21 cellular contexts compared by ENCODE assay signal in genomic region chr1:160166459-160166858, GRCh38. TPM values are rescaled to one million over a fixed set of nuclear protein-coding genes. Genes with fewer than 3 reads are reported as not detected.
DNase-seq lines count a peak whose midpoint lies in the region; ATAC-seq, FAIRE-seq and TF ChIP-seq lines count a peak whose summit lies in the region.
"Had no signal": no experiment of that assay in that cellular context is flagged by ENCODE, and none has a peak within 500 bp of the region (broad histone marks: within the 10 kb centered on the region; RNA-seq: fewer than 3 reads in every experiment).

No MANE protein-coding gene starts in this region.

- FAIRE-seq in H1 (lab: Jason Lieb, UNC), result no peak
- FAIRE-seq: A204.1 had no signal

- no peaks in the 10 kb centered on the region for H3K36me3 Mint-ChIP-seq in activated naive CD8-positive, alpha-beta T cell treated with anti-CD3 and anti-CD28 coated beads for 36 hours
- H3K36me3 Mint-ChIP-seq in activated naive CD8-positive, alpha-beta T cell treated with anti-CD3 and anti-CD28 coated beads, Interleukin-2, amount 50 U/mL, for 24 hours (ENCODE audit: low read depth), result no peaks in the 10 kb centered on the region
- H3K36me3 Mint-ChIP-seq: CD4-positive, CD25-positive, alpha-beta regulatory T cell; IgD-negative memory B cell had no signal

- no peaks in the 10 kb centered on the region for H3K9me3 ChIP-seq in H1 (ENCODE audit: insufficient read depth in 2 of 2, low read depth in 1 of 2, low read length in 1 of 2)

- H3K79me1 ChIP-seq in H1 (ENCODE audit: low read depth, low read length), result no peaks in the 10 kb centered on the region

- no peak overlapping the region for H3K4me3 ChIP-seq in H1 (ENCODE audit: extremely low read depth in 1 of 4, insufficient read depth in 2 of 4, low read depth in 3 of 4, low read length in 4 of 4)

- H4K8ac ChIP-seq in H1 (ENCODE audit: extremely low read depth, insufficient read depth, low read length), result no peak overlapping the region

- peak overlapping the region; percentile 17; the same call in 1 of the 2 replicates for H2AK5ac ChIP-seq in H1 (ENCODE audit: low read depth, low read length)

- peak overlapping the region; percentile 86; the same call in 1 of the 2 replicates for H2BK12ac ChIP-seq in H1 (ENCODE audit: low read depth, low read length)

- 90% methylated on average over 12 of the region's 12 CpGs; no CpG with 5 or more reads in 1 of the 2 experiments for WGBS in H1 (ENCODE audit: extremely low coverage in 1 of 2, insufficient coverage in 1 of 2, insufficient read length in 1 of 2, insufficient replicate concordance in 2 of 2, low coverage in 1 of 2, low lambda C conversion rate in 2 of 2, missing lambda C conversion rate in 1 of 2), 2 experiments

- H3K9ac ChIP-seq in H1 (replicated peaks in 1 of 4; ENCODE audit: extremely low read depth in 1 of 4, low read depth in 3 of 4, low read length in 3 of 4), result no peak overlapping the region

- peaks cover 0 to 2% (median 0%) of the 10 kb centered on the region in 4 experiments; a peak in 1 of 7 replicates for H3K27me3 ChIP-seq in H1 (replicated peaks in 1 of 4; ENCODE audit: control insufficient read depth in 3 of 4, extremely low read depth in 1 of 4, insufficient read depth in 3 of 4, low read length in 3 of 4)

- no peaks in the 10 kb centered on the region for H3K9me3 Mint-ChIP-seq in activated naive CD8-positive, alpha-beta T cell treated with anti-CD3 and anti-CD28 coated beads for 36 hours
- H3K9me3 Mint-ChIP-seq in activated naive CD8-positive, alpha-beta T cell treated with anti-CD3 and anti-CD28 coated beads, Interleukin-2, amount 50 U/mL, for 24 hours, result no peaks in the 10 kb centered on the region
- H3K9me3 Mint-ChIP-seq: CD4-positive, CD25-positive, alpha-beta regulatory T cell; IgD-negative memory B cell had no signal

- no peak for DNase-seq in activated naive CD8-positive, alpha-beta T cell treated with anti-CD3 and anti-CD28 coated beads for 36 hours
- no peak for DNase-seq in activated naive CD8-positive, alpha-beta T cell treated with anti-CD3 and anti-CD28 coated beads, Interleukin-2, amount 50 U/mL, for 24 hours
- DNase-seq in H1 (ENCODE audit: low read depth in 1 of 2, low spot score in 2 of 2) (no peak), posterior cingulate gyrus (peak in 6 of 10 donors; percentile 16 to 87 (median 43))
- DNase-seq: CD4-positive, CD25-positive, alpha-beta regulatory T cell; GOT3; Karpas-422; NCI-H1105 treated with DMSO at 0.1 percent for 48 hours; NCI-H2081 treated with DMSO at 0.1 percent for 48 hours; NCI-H2171 treated with DMSO at 0.1 percent for 48 hours; NCI-H524 treated with DMSO at 0.1 percent for 48 hours; NCI-H82 had no signal

- H3K4me1 ChIP-seq in H1 (replicated peaks in 1 of 4; ENCODE audit: control insufficient read depth in 3 of 4, insufficient read depth in 4 of 4, low read length in 3 of 4), result peaks cover 6 to 21% (median 17%) of the 10 kb centered on the region in 4 experiments; a peak in 5 of 7 replicates

- no peak overlapping the region for H3K27ac ChIP-seq in H1 (ENCODE audit: low read depth, low read length)

- no peak overlapping the region for H2BK120ac ChIP-seq in H1 (replicated peaks; ENCODE audit: low read depth, low read length)

- no peak overlapping the region for H3K18ac ChIP-seq in H1 (ENCODE audit: extremely low read depth, low read length)

- H4K5ac ChIP-seq in H1 (ENCODE audit: insufficient read length, low read depth, low read length), result no peak overlapping the region

- no peaks in the 10 kb centered on the region for H4K20me1 ChIP-seq in H1 (replicated peaks in 1 of 2; ENCODE audit: control insufficient read depth in 1 of 2, insufficient read depth in 2 of 2, low read length in 2 of 2)

- H4K91ac ChIP-seq in H1 (replicated peaks; ENCODE audit: insufficient read length, low read length), result peak overlapping the region; percentile 76

- no peak overlapping the region for H3K4me2 ChIP-seq in H1 (ENCODE audit: insufficient read depth in 1 of 2, low read depth in 2 of 2, low read length in 2 of 2)

- no peak overlapping the region for H3K4me3 Mint-ChIP-seq in activated naive CD8-positive, alpha-beta T cell treated with anti-CD3 and anti-CD28 coated beads for 36 hours
- no peak overlapping the region for H3K4me3 Mint-ChIP-seq in activated naive CD8-positive, alpha-beta T cell treated with anti-CD3 and anti-CD28 coated beads, Interleukin-2, amount 50 U/mL, for 24 hours
- H3K4me3 Mint-ChIP-seq: CD4-positive, CD25-positive, alpha-beta regulatory T cell; IgD-negative memory B cell had no signal

- POLR2A ChIA-PET in H1 (lab: Charles Lee; ENCODE audit: partially characterized antibody), result interaction anchor here (0.7 to 11.8 kb wide), 6 partner anchors 15 to 95 kb away, joined by 3 to 107 read pairs (median 4); partner anchors contain the start of genes DCAF8 and PEA15

- no peak for TF ChIP-seq CTCF in H1 (IDR thresholded peaks at IDR 0.05; ENCODE audit: control extremely low read depth in 1 of 3, insufficient read depth in 1 of 3, low read depth in 1 of 3, low read length in 3 of 3)

- peak overlapping the region; percentile 87; the same call in 1 of the 2 replicates for H2BK5ac ChIP-seq in H1 (ENCODE audit: low read depth, low read length)

- peak overlapping the region; percentile 1 for H3K27ac Mint-ChIP-seq in activated naive CD8-positive, alpha-beta T cell treated with anti-CD3 and anti-CD28 coated beads for 36 hours
- no peak overlapping the region for H3K27ac Mint-ChIP-seq in activated naive CD8-positive, alpha-beta T cell treated with anti-CD3 and anti-CD28 coated beads, Interleukin-2, amount 50 U/mL, for 24 hours
- H3K27ac Mint-ChIP-seq: CD4-positive, CD25-positive, alpha-beta regulatory T cell; IgD-negative memory B cell had no signal

- no peak for TF ChIP-seq POLR2A in H1 (IDR thresholded peaks at IDR 0.05; ENCODE audit: control extremely low read depth in 1 of 2, low read depth in 2 of 2, low read length in 2 of 2)

- H3K23me2 ChIP-seq in H1 (ENCODE audit: low read depth, low read length), result peaks cover 3% of the 10 kb centered on the region; the same call in 1 of the 2 replicates

- H3K4ac ChIP-seq in H1 (replicated peaks; ENCODE audit: insufficient read length, low read depth, low read length), result no peak overlapping the region

- H3K36me3 ChIP-seq in H1 (ENCODE audit: control insufficient read depth in 2 of 4, insufficient read depth in 4 of 4, low read length in 3 of 4), result no peaks in the 10 kb centered on the region

- H3K23ac ChIP-seq in H1 (ENCODE audit: insufficient read length), result no peak overlapping the region

- H2AFZ ChIP-seq in H1 (ENCODE audit: low read length), result no peak overlapping the region

- H2BK20ac ChIP-seq in H1 (ENCODE audit: low read length), result peak overlapping the region; percentile 56

- TF ChIP-seq RAD21 in H1 (IDR thresholded peaks at IDR 0.05 in 1 of 2, conservative IDR thresholded peaks at IDR 0.05 in 1 of 2; ENCODE audit: low read depth in 2 of 2, low read length in 2 of 2), result no peak

- peak overlapping the region; percentile 96 for H2BK15ac ChIP-seq in H1 (ENCODE audit: low read length)

- H3K4me1 Mint-ChIP-seq in activated naive CD8-positive, alpha-beta T cell treated with anti-CD3 and anti-CD28 coated beads for 36 hours, result peaks cover 27% of the 10 kb centered on the region
- H3K4me1 Mint-ChIP-seq in activated naive CD8-positive, alpha-beta T cell treated with anti-CD3 and anti-CD28 coated beads, Interleukin-2, amount 50 U/mL, for 24 hours, result peaks cover 38% of the 10 kb centered on the region

- TF ChIP-seq EP300 in H1 (IDR thresholded peaks at IDR 0.05; ENCODE audit: borderline replicate concordance in 1 of 2, low read depth in 2 of 2, low read length in 2 of 2), result no peak

- CTCF ChIA-PET in H1 (lab: Charles Lee; ENCODE audit: partially characterized antibody), result interaction anchor here (1.1 to 18.4 kb wide), 15 partner anchors 8 to 114 kb away, joined by 3 to 257 read pairs (median 5); partner anchors contain the start of genes CASQ1, KCNJ9 and PEA15

- intact Hi-C loops in posterior cingulate gyrus (cut with DNase I), result no loop called here

- H3K79me2 ChIP-seq in H1 (ENCODE audit: control insufficient read depth in 1 of 2, insufficient read depth in 2 of 2, low read length in 2 of 2), result no peaks in the 10 kb centered on the region

- no peak overlapping the region for H3K14ac ChIP-seq in H1 (ENCODE audit: insufficient read length)

- peaks cover 23% of the 10 kb centered on the region for H3K27me3 Mint-ChIP-seq in activated naive CD8-positive, alpha-beta T cell treated with anti-CD3 and anti-CD28 coated beads for 36 hours
- H3K27me3 Mint-ChIP-seq in activated naive CD8-positive, alpha-beta T cell treated with anti-CD3 and anti-CD28 coated beads, Interleukin-2, amount 50 U/mL, for 24 hours, result peaks cover 12% of the 10 kb centered on the region

- no peak for ATAC-seq in activated naive CD8-positive, alpha-beta T cell treated with anti-CD3 and anti-CD28 coated beads, Interleukin-2, amount 50 U/mL, for 24 hours
- ATAC-seq in GM18511 (IDR thresholded peaks at IDR 0.05; ENCODE audit: unreplicated experiment) (no peak), HG03460 (IDR thresholded peaks at IDR 0.05; ENCODE audit: unreplicated experiment) (no peak), HG02870 (IDR thresholded peaks at IDR 0.05; ENCODE audit: unreplicated experiment) (no peak)
- ATAC-seq: HCT116, Panc1, SK-N-SH treated with all-trans-retinoic acid at 6 μM for 48 hours had no signal

- no peak overlapping the region for H3K56ac ChIP-seq in H1 (replicated peaks; ENCODE audit: insufficient read length, low read depth, low read length)

RNA-seq across cellular contexts. Expression of gene ATP1A4, which starts 15.1 kb away (rescaled TPM):
- not detected for total RNA-seq in activated naive CD8-positive, alpha-beta T cell treated with anti-CD3 and anti-CD28 coated beads for 36 hours
- total RNA-seq in H1 (2021; fragmentation: NEBNext Ultra II Directional; extraction: Animal tissue kit (Norgen Biotek cat#: 25700)), result 0.57 and 0.61 TPM in 2 replicates
- 0.48 and 0.80 TPM in 2 replicates for polyA plus RNA-seq in H1 (2011; rRNA removed)
- 0.62 TPM for polyA plus RNA-seq in H1 (2011; cell fraction: cytosol; rRNA removed)
- 1.1 TPM for polyA plus RNA-seq in H1 (2011; cell fraction: nucleus; rRNA removed)
- 0.39 to 0.72 TPM (median 0.42 TPM) in 4 replicates for polyA plus RNA-seq in H1 (2012, experiment 1 of 2)
- polyA plus RNA-seq in H1 (2012, experiment 2 of 2), result 0.09 TPM
- 0.51 TPM for polyA plus RNA-seq in H1 (2013, experiment 1 of 2)
- 0.53 TPM for polyA plus RNA-seq in H1 (2013, experiment 2 of 2)
- polyA minus RNA-seq in H1 (2011; rRNA and poly(A)+ RNA removed), result 0.44 and 0.63 TPM in 2 replicates
- 0.66 TPM for polyA minus RNA-seq in H1 (2011; cell fraction: cytosol; rRNA and poly(A)+ RNA removed)
- 0.40 TPM for polyA minus RNA-seq in H1 (2011; cell fraction: nucleus; rRNA and poly(A)+ RNA removed)
- total RNA-seq: CD4-positive, CD25-positive, alpha-beta regulatory T cell; M059J had no signal
- polyA plus RNA-seq: CD4-positive, CD25-positive, alpha-beta regulatory T cell; IgD-negative memory B cell had no signal

RNA-seq across cellular contexts. Expression of gene CASQ1, which starts 23.9 kb away (rescaled TPM):
- total RNA-seq in activated naive CD8-positive, alpha-beta T cell treated with anti-CD3 and anti-CD28 coated beads for 36 hours, result not detected
- 0.80 and 1.1 TPM in 2 replicates for total RNA-seq in H1 (2021; fragmentation: NEBNext Ultra II Directional; extraction: Animal tissue kit (Norgen Biotek cat#: 25700))
- 1.3 and 1.4 TPM in 2 replicates for polyA plus RNA-seq in H1 (2011; rRNA removed)
- 1.5 TPM for polyA plus RNA-seq in H1 (2011; cell fraction: cytosol; rRNA removed)
- 1.4 TPM for polyA plus RNA-seq in H1 (2011; cell fraction: nucleus; rRNA removed)
- polyA plus RNA-seq in H1 (2012, experiment 1 of 2), result 0.72 to 1.6 TPM (median 1.0 TPM) in 4 replicates
- 0.66 TPM for polyA plus RNA-seq in H1 (2012, experiment 2 of 2)
- 1.4 TPM for polyA plus RNA-seq in H1 (2013, experiment 1 of 2)
- polyA plus RNA-seq in H1 (2013, experiment 2 of 2), result 1.7 TPM
- polyA minus RNA-seq in H1 (2011; rRNA and poly(A)+ RNA removed), result 0.41 and 1.4 TPM in 2 replicates
- 0.59 TPM for polyA minus RNA-seq in H1 (2011; cell fraction: cytosol; rRNA and poly(A)+ RNA removed)
- not detected for polyA minus RNA-seq in H1 (2011; cell fraction: nucleus; rRNA and poly(A)+ RNA removed)
- total RNA-seq: CD4-positive, CD25-positive, alpha-beta regulatory T cell; M059J had no signal
- polyA plus RNA-seq: CD4-positive, CD25-positive, alpha-beta regulatory T cell; IgD-negative memory B cell had no signal

RNA-seq across cellular contexts. Expression of gene PEA15, which starts 38.7 kb away (rescaled TPM):
- total RNA-seq in activated naive CD8-positive, alpha-beta T cell treated with anti-CD3 and anti-CD28 coated beads for 36 hours, result 10 to 100 TPM; 51.7 to 57.4 TPM
- 75.1 and 78.8 TPM in 2 replicates for total RNA-seq in H1 (2021; fragmentation: NEBNext Ultra II Directional; extraction: Animal tissue kit (Norgen Biotek cat#: 25700))
- polyA plus RNA-seq in H1 (2011; rRNA removed), result 68.2 and 71.3 TPM in 2 replicates
- polyA plus RNA-seq in H1 (2011; cell fraction: cytosol; rRNA removed), result 97.2 TPM
- 65.2 TPM for polyA plus RNA-seq in H1 (2011; cell fraction: nucleus; rRNA removed)
- 56.1 to 71.9 TPM (median 69.0 TPM) in 4 replicates for polyA plus RNA-seq in H1 (2012, experiment 1 of 2)
- 67.9 TPM for polyA plus RNA-seq in H1 (2012, experiment 2 of 2)
- polyA plus RNA-seq in H1 (2013, experiment 1 of 2), result 109 TPM
- polyA plus RNA-seq in H1 (2013, experiment 2 of 2), result 115 TPM
- polyA minus RNA-seq in H1 (2011; rRNA and poly(A)+ RNA removed), result 77.4 and 108 TPM in 2 replicates
- polyA minus RNA-seq in H1 (2011; cell fraction: cytosol; rRNA and poly(A)+ RNA removed), result 29.1 TPM
- 35.7 TPM for polyA minus RNA-seq in H1 (2011; cell fraction: nucleus; rRNA and poly(A)+ RNA removed)

RNA-seq across cellular contexts. Expression of gene ATP1A2, which starts 50.9 kb away (rescaled TPM):
- total RNA-seq in activated naive CD8-positive, alpha-beta T cell treated with anti-CD3 and anti-CD28 coated beads for 36 hours, result not detected
- total RNA-seq in H1 (2021; fragmentation: NEBNext Ultra II Directional; extraction: Animal tissue kit (Norgen Biotek cat#: 25700)), result 34.8 and 39.7 TPM in 2 replicates
- 40.8 and 54.2 TPM in 2 replicates for polyA plus RNA-seq in H1 (2011; rRNA removed)
- 60.3 TPM for polyA plus RNA-seq in H1 (2011; cell fraction: cytosol; rRNA removed)
- polyA plus RNA-seq in H1 (2011; cell fraction: nucleus; rRNA removed), result 193 TPM
- 41.3 to 57.9 TPM (median 44.4 TPM) in 4 replicates for polyA plus RNA-seq in H1 (2012, experiment 1 of 2)
- 14.0 TPM for polyA plus RNA-seq in H1 (2012, experiment 2 of 2)
- polyA plus RNA-seq in H1 (2013, experiment 1 of 2), result 23.7 TPM
- 22.3 TPM for polyA plus RNA-seq in H1 (2013, experiment 2 of 2)
- 103 and 110 TPM in 2 replicates for polyA minus RNA-seq in H1 (2011; rRNA and poly(A)+ RNA removed)
- polyA minus RNA-seq in H1 (2011; cell fraction: cytosol; rRNA and poly(A)+ RNA removed), result 45.0 TPM
- polyA minus RNA-seq in H1 (2011; cell fraction: nucleus; rRNA and poly(A)+ RNA removed), result 77.4 TPM
- total RNA-seq: CD4-positive, CD25-positive, alpha-beta regulatory T cell; M059J had no signal
- polyA plus RNA-seq: CD4-positive, CD25-positive, alpha-beta regulatory T cell; IgD-negative memory B cell had no signal

Comparison
In these comparisons a context has a peak if more than half of its experiments do, and no peak if none do; other contexts are left out.
1. DNase-seq: peak in posterior cingulate gyrus (6 of 10); none in activated naive CD8-positive, alpha-beta T cell treated with anti-CD3 and anti-CD28 coated beads for 36 hours (single experiment), activated naive CD8-positive, alpha-beta T cell treated with anti-CD3 and anti-CD28 coated beads, Interleukin-2, amount 50 U/mL, for 24 hours (single experiment) and H1 (0 of 2).